In genomic region chr14:71471604-71472003, GRCh38 we compare ENCODE assay signal across 17 cellular contexts.
DNase-seq lines count a peak whose midpoint lies in the region; ATAC-seq and TF ChIP-seq lines count a peak whose summit lies in the region.
"Had no signal": no experiment of that assay in that cellular context is flagged by ENCODE, and none has a peak within 500 bp of the region (broad histone marks: within the 10 kb centered on the region; RNA-seq: fewer than 3 reads in every experiment).

No MANE protein-coding gene starts in this region.

- 70% methylated on average over 2 of the region's 2 CpGs for WGBS in hepatocyte (ENCODE audit: low lambda C conversion rate, missing lambda C conversion rate)

- peaks cover 48% of the 10 kb centered on the region for H3K4me1 Mint-ChIP-seq in stimulated activated naive CD8-positive, alpha-beta T cell treated with anti-CD3 and anti-CD28 coated beads, Interleukin-15, amount 100 ng/mL, for 72 hours

- ATAC-seq in stimulated activated naive CD8-positive, alpha-beta T cell treated with anti-CD3 and anti-CD28 coated beads, Interleukin-15, amount 100 ng/mL, for 72 hours, result no peak
- no peak for ATAC-seq in stimulated activated naive CD8-positive, alpha-beta T cell treated with anti-CD3 and anti-CD28 coated beads, Interleukin-15, Interleukin-2, amounts not matched to agents 100 U/mL and 50 U/mL, for 24 hours
- ATAC-seq in RWPE2 (ENCODE audit: low read depth), result no peak
- ATAC-seq: HCT116, SK-N-SH treated with all-trans-retinoic acid at 6 μM for 48 hours had no signal

- no peak overlapping the region for H3K4me3 Mint-ChIP-seq in stimulated activated naive CD8-positive, alpha-beta T cell treated with anti-CD3 and anti-CD28 coated beads, Interleukin-15, amount 100 ng/mL, for 72 hours

- peaks cover 7 to 10% of the 10 kb centered on the region in 2 donors for H3K9me3 Mint-ChIP-seq in stimulated activated naive CD8-positive, alpha-beta T cell treated with anti-CD3 and anti-CD28 coated beads, Interleukin-15, amount 100 ng/mL, for 72 hours

- H3K36me3 ChIP-seq in RWPE2 (ENCODE audit: low read depth), result no peaks in the 10 kb centered on the region
- H3K36me3 ChIP-seq in hepatocyte (replicated peaks; ENCODE audit: insufficient read depth, low read depth), result no peaks in the 10 kb centered on the region
- H3K36me3 ChIP-seq: BLaER1 had no signal

- H3K27ac ChIP-seq in RWPE2 (ENCODE audit: poor library complexity, severe bottlenecking), result peak overlapping the region; percentile 9
- no peak overlapping the region for H3K27ac ChIP-seq in hepatocyte
- H3K27ac ChIP-seq: BLaER1 had no signal

- H4K20me1 ChIP-seq in hepatocyte (ENCODE audit: insufficient read depth, poor library complexity, severe bottlenecking), result no peaks in the 10 kb centered on the region
- H4K20me1 ChIP-seq: BLaER1 had no signal

- no peak for TF ChIP-seq CTCF in RWPE2 (IDR thresholded peaks at IDR 0.05; ENCODE audit: poor library complexity, severe bottlenecking)
- no peak for TF ChIP-seq CTCF in hepatocyte (IDR thresholded peaks at IDR 0.05; ENCODE audit: poor library complexity)

- peak overlapping the region; percentile 31 to 36 for H3K27ac Mint-ChIP-seq in stimulated activated naive CD8-positive, alpha-beta T cell treated with anti-CD3 and anti-CD28 coated beads, Interleukin-15, amount 100 ng/mL, for 72 hours

- no peaks in the 10 kb centered on the region for H3K9me3 ChIP-seq in RWPE2 (ENCODE audit: severe bottlenecking)
- H3K9me3 ChIP-seq in hepatocyte (ENCODE audit: low read depth), result no peaks in the 10 kb centered on the region
- H3K9me3 ChIP-seq: BLaER1 had no signal

- H3K79me2 ChIP-seq in hepatocyte, result peaks cover 68% of the 10 kb centered on the region

- no peak overlapping the region for H3K4me2 ChIP-seq in hepatocyte
- H3K4me2 ChIP-seq: BLaER1 had no signal

- no peak for DNase-seq in stimulated activated naive CD8-positive, alpha-beta T cell treated with anti-CD3 and anti-CD28 coated beads, Interleukin-15, amount 100 ng/mL, for 72 hours
- DNase-seq in stimulated activated naive CD8-positive, alpha-beta T cell treated with anti-CD3 and anti-CD28 coated beads, Interleukin-15, Interleukin-2, amounts not matched to agents 100 U/mL and 50 U/mL, for 24 hours, result no peak
- no peak for DNase-seq in RWPE2 (ENCODE audit: low spot score)
- DNase-seq in islet precursor cell, result peak; percentile 81
- no peak for DNase-seq in hepatocyte (ENCODE audit: low spot score)
- no peak for DNase-seq in AG08396 (ENCODE audit: low spot score)
- DNase-seq in NCI-H2171 treated with DMSO at 0.1 percent for 48 hours (lab: John Stamatoyannopoulos, UW), result no peak
- DNase-seq: NCI-H1436 treated with DMSO at 0.1 percent for 48 hours; NCI-H2081; NCI-H2227 treated with DMSO at 0.1 percent for 48 hours; NCI-H526; NK-92 treated with Interleukin-12 subunit alpha and Interleukin-12 subunit beta, amount 100 ng/mL, for 24 hours; PC-3 had no signal

- H3K4me1 ChIP-seq in RWPE2 (ENCODE audit: insufficient read depth, poor library complexity, severe bottlenecking), result peaks cover 22% of the 10 kb centered on the region
- H3K4me1 ChIP-seq in hepatocyte (ENCODE audit: insufficient read depth), result peaks cover 6% of the 10 kb centered on the region
- H3K4me1 ChIP-seq: BLaER1 had no signal

- H3K4me3 ChIP-seq in RWPE2 (ENCODE audit: severe bottlenecking), result no peak overlapping the region
- H3K4me3 ChIP-seq in hepatocyte, result no peak overlapping the region
- H3K4me3 ChIP-seq: BLaER1, GM23248 had no signal

- H3K9me2 ChIP-seq in hepatocyte (replicated peaks; ENCODE audit: insufficient read depth), result no peaks in the 10 kb centered on the region

- no peaks in the 10 kb centered on the region for H3K27me3 ChIP-seq in RWPE2 (ENCODE audit: insufficient read depth, poor library complexity, severe bottlenecking)
- H3K27me3 ChIP-seq in hepatocyte, result no peaks in the 10 kb centered on the region
- H3K27me3 ChIP-seq: BLaER1 had no signal

- H3K27me3 Mint-ChIP-seq in stimulated activated naive CD8-positive, alpha-beta T cell treated with anti-CD3 and anti-CD28 coated beads, Interleukin-15, amount 100 ng/mL, for 72 hours, result no peaks in the 10 kb centered on the region

- no peak overlapping the region for H2AFZ ChIP-seq in hepatocyte
- H2AFZ ChIP-seq: GM23248 had no signal
